In genomic region chr6:28597924-28598323, GRCh38 we compare ENCODE assay signal across 11 cellular contexts.
DNase-seq lines count a peak whose midpoint lies in the region; ATAC-seq, FAIRE-seq and TF ChIP-seq lines count a peak whose summit lies in the region.
"Had no signal": no experiment of that assay in that cellular context is flagged by ENCODE, and none has a peak within 500 bp of the region (broad histone marks: within the 10 kb centered on the region; RNA-seq: fewer than 3 reads in every experiment).

No MANE protein-coding gene starts in this region.

- POLR2A ChIA-PET in HCT116 (lab: Charles Lee), result interaction anchor here (1.2 kb wide), 1 partner anchor 9 kb away, joined by 3 read pairs; no protein-coding TSS in a partner anchor

- TF ChIP-seq CTCF in HCT116 (IDR thresholded peaks at IDR 0.05 in 2 of 3, conservative IDR thresholded peaks at IDR 0.05 in 1 of 3; ENCODE audit: borderline replicate concordance in 1 of 3, insufficient read depth in 1 of 3, low read depth in 2 of 3, low read length in 2 of 3) (no peak), fibroblast of lung (conservative IDR thresholded peaks at IDR 0.05 in 1 of 2, IDR thresholded peaks at IDR 0.05 in 1 of 2; ENCODE audit: low read depth in 1 of 2, low read length in 2 of 2) (no peak), GM20000 (IDR thresholded peaks at IDR 0.05; ENCODE audit: extremely low read depth, missing control alignments) (no peak), pancreas (IDR thresholded peaks at IDR 0.05) (no peak)

- H3K9ac ChIP-seq in HCT116 (ENCODE audit: low read length) (peak overlapping the region; percentile 59), fibroblast of lung (ENCODE audit: insufficient read depth, low read length) (no peak overlapping the region)

- H3K9me2 ChIP-seq in HCT116 (ENCODE audit: insufficient read depth), result no peaks in the 10 kb centered on the region

- no peaks in the 10 kb centered on the region for H3K9me3 ChIP-seq in HCT116 (ENCODE audit: control insufficient read depth in 1 of 2, insufficient read depth in 1 of 2, low read depth in 1 of 2, low read length in 2 of 2)
- no peaks in the 10 kb centered on the region for H3K9me3 ChIP-seq in SJSA1 (replicated peaks)
- H3K9me3 ChIP-seq in fibroblast of lung (ENCODE audit: control insufficient read depth, insufficient read depth, low read depth, low read length), result no peaks in the 10 kb centered on the region
- H3K9me3 ChIP-seq in pancreas, result no peaks in the 10 kb centered on the region

- no peaks in the 10 kb centered on the region for H3K36me3 ChIP-seq in HCT116 (ENCODE audit: control insufficient read depth in 1 of 2, insufficient read depth in 2 of 2, low read length in 2 of 2)
- H3K36me3 ChIP-seq in SJSA1, result no peaks in the 10 kb centered on the region
- H3K36me3 ChIP-seq in fibroblast of lung (ENCODE audit: control insufficient read depth, insufficient read depth, low read length), result no peaks in the 10 kb centered on the region
- H3K36me3 ChIP-seq in pancreas, result no peaks in the 10 kb centered on the region

- H3K4me3 ChIP-seq in HCT116 (replicated peaks in 1 of 2; ENCODE audit: low read depth in 1 of 2, low read length in 2 of 2) (peak overlapping the region; percentile 38 to 57), SJSA1 (peak overlapping the region; percentile 32), fibroblast of lung (replicated peaks in 1 of 4; ENCODE audit: control extremely low read depth in 1 of 4, insufficient read depth in 1 of 4, low read depth in 3 of 4, low read length in 4 of 4) (peak overlapping the region; percentile 1 to 62 (median 42)), pancreas (no peak overlapping the region)

- peak overlapping the region; percentile 72 for H3K27ac ChIP-seq in HCT116 (ENCODE audit: low read depth, low read length)
- no peak overlapping the region for H3K27ac ChIP-seq in SJSA1
- H3K27ac ChIP-seq in fibroblast of lung (ENCODE audit: insufficient read depth, low read length), result no peak overlapping the region
- no peak overlapping the region for H3K27ac ChIP-seq in pancreas

- H3K27me3 ChIP-seq in HCT116 (ENCODE audit: insufficient read depth, low read length) (no peaks in the 10 kb centered on the region), SJSA1 (replicated peaks) (no peaks in the 10 kb centered on the region), fibroblast of lung (ENCODE audit: control insufficient read depth, insufficient read depth, low read length) (no peaks in the 10 kb centered on the region), pancreas (peaks cover 0 to 29% (median 2%) of the 10 kb centered on the region in 4 donors)

- TF ChIP-seq POLR2A in HCT116 (IDR thresholded peaks at IDR 0.05; ENCODE audit: borderline replicate concordance, extremely low read depth, insufficient read depth, insufficient read length), result no peak

- H3K4me2 ChIP-seq in HCT116 (ENCODE audit: low read length) (peak overlapping the region; percentile 84), fibroblast of lung (ENCODE audit: extremely low read depth, insufficient read depth, low read length) (no peak overlapping the region)

- H2AFZ ChIP-seq in HCT116 (ENCODE audit: low read depth, low read length, poor library complexity, severe bottlenecking), result peak overlapping the region; percentile 92
- H2AFZ ChIP-seq in fibroblast of lung (ENCODE audit: low read length), result no peak overlapping the region

- H3K79me2 ChIP-seq in HCT116 (ENCODE audit: insufficient read depth, low read length), result no peaks in the 10 kb centered on the region
- H3K79me2 ChIP-seq in fibroblast of lung (ENCODE audit: control insufficient read depth, insufficient read depth, low read length), result no peaks in the 10 kb centered on the region

- 29% methylated on average over 10 of the region's 10 CpGs for WGBS in pancreas, 2 donors

- H4K20me1 ChIP-seq in HCT116 (ENCODE audit: insufficient read depth) (no peaks in the 10 kb centered on the region), fibroblast of lung (ENCODE audit: control insufficient read depth, extremely low read depth, insufficient read depth, low read length) (no peaks in the 10 kb centered on the region)

- FAIRE-seq in pancreas (lab: Jason Lieb, UNC), result no peak
- FAIRE-seq: endometrium had no signal

- RAD21 ChIA-PET in HCT116 (lab: Charles Lee; ENCODE audit: low non-redundant PET in 1 of 2, low total read pairs in 2 of 2, uncharacterized antibody in 2 of 2, unreplicated experiment in 2 of 2), result no interaction called here

- ATAC-seq in HCT116, result peak; percentile 69
- no peak for ATAC-seq in GM18868 (IDR thresholded peaks at IDR 0.05; ENCODE audit: unreplicated experiment)
- ATAC-seq in HG03432 (IDR thresholded peaks at IDR 0.05; ENCODE audit: unreplicated experiment), result no peak
- ATAC-seq in pancreas, result no peak

- TF ChIP-seq RAD21 in HCT116 (IDR thresholded peaks at IDR 0.05; ENCODE audit: low read depth), result no peak

- peak; percentile 50 for DNase-seq in A172 (ENCODE audit: low spot score)
- peak; percentile 42 for DNase-seq in HCT116 (ENCODE audit: low read depth, low spot score)
- no peak for DNase-seq in SJSA1 (ENCODE audit: low read depth in 1 of 2, low spot score in 2 of 2)
- peak in 1 of 2 donors; percentile 6 for DNase-seq in fibroblast of lung (ENCODE audit: low read depth in 2 of 2)
- no peak for DNase-seq in GM20000 (ENCODE audit: low spot score)
- no peak for DNase-seq in pancreas
- DNase-seq: activated CD4-positive, alpha-beta T cell treated with anti-CD3 and anti-CD28 coated beads for 1 hour; NCI-H1417 treated with DMSO at 0.1 percent for 48 hours had no signal

- intact Hi-C loops in HCT116 (cut with micrococcal nuclease) (loop anchor here (5.0 kb wide), 3 partner anchors 56 to 1441 kb away; no protein-coding TSS in a partner anchor), pancreas (cut with DNase I) (no loop called here)

- TSS peak; percentile 39 for BruUV-seq in HCT116 (replicated peaks; lab: Mats Ljungman, UMichigan)

- CTCF ChIA-PET in HCT116 (lab: Charles Lee), result interaction anchor here (1.0 kb wide), 1 partner anchor 8 kb away, joined by 4 read pairs; no protein-coding TSS in a partner anchor

- H3K4me1 ChIP-seq in HCT116 (ENCODE audit: control insufficient read depth in 1 of 2, insufficient read depth in 2 of 2, low read length in 2 of 2), result peaks cover 9 to 31% of the 10 kb centered on the region in 2 experiments; a peak in 3 of 4 replicates
- H3K4me1 ChIP-seq in SJSA1 (replicated peaks), result no peaks in the 10 kb centered on the region
- no peaks in the 10 kb centered on the region for H3K4me1 ChIP-seq in fibroblast of lung (ENCODE audit: control insufficient read depth, extremely low read depth, insufficient read depth, low read length)
- no peaks in the 10 kb centered on the region for H3K4me1 ChIP-seq in pancreas

TF ChIP-seq in HCT116, 20 proteins besides CTCF, POLR2A, EP300 and RAD21:
- TF ChIP-seq ELF1 (IDR thresholded peaks at IDR 0.05; ENCODE audit: borderline replicate concordance, low read depth) (peak; percentile 73), ZFX (IDR thresholded peaks at IDR 0.05) (no peak), SIN3A (IDR thresholded peaks at IDR 0.05; ENCODE audit: low read depth) (no peak)
- TF ChIP-seq, protein P1, sequence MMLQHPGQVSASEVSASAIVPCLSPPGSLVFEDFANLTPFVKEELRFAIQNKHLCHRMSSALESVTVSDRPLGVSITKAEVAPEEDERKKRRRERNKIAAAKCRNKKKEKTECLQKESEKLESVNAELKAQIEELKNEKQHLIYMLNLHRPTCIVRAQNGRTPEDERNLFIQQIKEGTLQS (IDR thresholded peaks at IDR 0.05), result no peak
TF ChIP-seq in HCT116: peak in this region for 1.

Comparison
In these comparisons a context has a peak if more than half of its experiments do, and no peak if none do; other contexts are left out.
1. DNase-seq: peak in A172 (single experiment) and HCT116 (single experiment); none in SJSA1 (0 of 2), GM20000 (single experiment) and pancreas (0 of 6).
2. H3K4me3 ChIP-seq: peak in HCT116 (2 of 2), SJSA1 (single experiment) and fibroblast of lung (4 of 4); none in pancreas (0 of 4).